Comparison of ENCODE assay signal across 8 cellular contexts in genomic region chr16:56667581-56668571, GRCh38. TPM values are rescaled to one million over a fixed set of nuclear protein-coding genes. Genes with fewer than 3 reads are reported as not detected.
DNase-seq lines count a peak whose midpoint lies in the region; ATAC-seq, FAIRE-seq and TF ChIP-seq lines count a peak whose summit lies in the region.

TSS of gene MT1G (minus strand) at chr16:56668065. CDS start at chr16:56667993, 72 bp downstream.

- ATAC-seq in HG03280 (IDR thresholded peaks at IDR 0.05; ENCODE audit: unreplicated experiment): no peak

- no peaks in the 10 kb centered on the region for H3K9me3 Mint-ChIP-seq in activated naive CD8-positive, alpha-beta T cell (ENCODE audit: low read depth)
- H3K9me3 Mint-ChIP-seq in stimulated activated naive CD8-positive, alpha-beta T cell treated with anti-CD3 and anti-CD28 coated beads, Interleukin-15, Interleukin-2, amounts not matched to agents 100 ng/mL and 50 ng/mL, for 24 hours: no peaks in the 10 kb centered on the region

- DNase-seq in NCI-H146 (lab: John Stamatoyannopoulos, UW): peak; percentile 44
- DNase-seq in NCI-H146 treated with DMSO at 0.1 percent for 48 hours (lab: John Stamatoyannopoulos, UW; ENCODE audit: unreplicated experiment): no peak
- DNase-seq in iris pigment epithelial cell (ENCODE audit: low read depth): peak; percentile 29
- no peak for DNase-seq in H54 (ENCODE audit: insufficient read length, low spot score)
- DNase-seq in HT-29 (ENCODE audit: low spot score): no peak

- peaks cover 24% of the 10 kb centered on the region for H3K4me1 Mint-ChIP-seq in activated naive CD8-positive, alpha-beta T cell (ENCODE audit: low read depth)
- peaks cover 21% of the 10 kb centered on the region for H3K4me1 Mint-ChIP-seq in stimulated activated naive CD8-positive, alpha-beta T cell treated with anti-CD3 and anti-CD28 coated beads, Interleukin-15, Interleukin-2, amounts not matched to agents 100 ng/mL and 50 ng/mL, for 24 hours (ENCODE audit: low read depth)

- H3K36me3 Mint-ChIP-seq in activated naive CD8-positive, alpha-beta T cell: peaks cover 12% of the 10 kb centered on the region
- H3K36me3 Mint-ChIP-seq in stimulated activated naive CD8-positive, alpha-beta T cell treated with anti-CD3 and anti-CD28 coated beads, Interleukin-15, Interleukin-2, amounts not matched to agents 100 ng/mL and 50 ng/mL, for 24 hours (ENCODE audit: low read depth): no peaks in the 10 kb centered on the region

- TF ChIP-seq POLR2A in H54 (IDR thresholded peaks at IDR 0.05; ENCODE audit: low read depth, low read length): no peak

- peak within 1 kb of the TSS; percentile 63 for H3K4me3 Mint-ChIP-seq in activated naive CD8-positive, alpha-beta T cell
- peak within 1 kb of the TSS; percentile 51 for H3K4me3 Mint-ChIP-seq in stimulated activated naive CD8-positive, alpha-beta T cell treated with anti-CD3 and anti-CD28 coated beads, Interleukin-15, Interleukin-2, amounts not matched to agents 100 ng/mL and 50 ng/mL, for 24 hours

- H3K27ac Mint-ChIP-seq in activated naive CD8-positive, alpha-beta T cell: no peak within 1 kb of the TSS
- no peak within 1 kb of the TSS for H3K27ac Mint-ChIP-seq in stimulated activated naive CD8-positive, alpha-beta T cell treated with anti-CD3 and anti-CD28 coated beads, Interleukin-15, Interleukin-2, amounts not matched to agents 100 ng/mL and 50 ng/mL, for 24 hours

- FAIRE-seq in H54 (lab: Jason Lieb, UNC): no peak

- H3K27me3 Mint-ChIP-seq in activated naive CD8-positive, alpha-beta T cell: peaks cover 23% of the 10 kb centered on the region
- peaks cover 70% of the 10 kb centered on the region for H3K27me3 Mint-ChIP-seq in stimulated activated naive CD8-positive, alpha-beta T cell treated with anti-CD3 and anti-CD28 coated beads, Interleukin-15, Interleukin-2, amounts not matched to agents 100 ng/mL and 50 ng/mL, for 24 hours

RNA-seq across cellular contexts. Expression of gene MT1G, which starts in this region (rescaled TPM):
- 0.50 and 1.5 TPM in 2 replicates for total RNA-seq in HT-29 (2014; rRNA removed; shearing (Covaris generic))

Comparison
In these comparisons a context has a peak if more than half of its experiments do, and no peak if none do; other contexts are left out.
1. DNase-seq: peak in NCI-H146 (single experiment) and iris pigment epithelial cell (single experiment); none in NCI-H146 treated with DMSO at 0.1 percent for 48 hours (single experiment), H54 (single experiment) and HT-29 (single experiment).